In the genomic region with DNA sequence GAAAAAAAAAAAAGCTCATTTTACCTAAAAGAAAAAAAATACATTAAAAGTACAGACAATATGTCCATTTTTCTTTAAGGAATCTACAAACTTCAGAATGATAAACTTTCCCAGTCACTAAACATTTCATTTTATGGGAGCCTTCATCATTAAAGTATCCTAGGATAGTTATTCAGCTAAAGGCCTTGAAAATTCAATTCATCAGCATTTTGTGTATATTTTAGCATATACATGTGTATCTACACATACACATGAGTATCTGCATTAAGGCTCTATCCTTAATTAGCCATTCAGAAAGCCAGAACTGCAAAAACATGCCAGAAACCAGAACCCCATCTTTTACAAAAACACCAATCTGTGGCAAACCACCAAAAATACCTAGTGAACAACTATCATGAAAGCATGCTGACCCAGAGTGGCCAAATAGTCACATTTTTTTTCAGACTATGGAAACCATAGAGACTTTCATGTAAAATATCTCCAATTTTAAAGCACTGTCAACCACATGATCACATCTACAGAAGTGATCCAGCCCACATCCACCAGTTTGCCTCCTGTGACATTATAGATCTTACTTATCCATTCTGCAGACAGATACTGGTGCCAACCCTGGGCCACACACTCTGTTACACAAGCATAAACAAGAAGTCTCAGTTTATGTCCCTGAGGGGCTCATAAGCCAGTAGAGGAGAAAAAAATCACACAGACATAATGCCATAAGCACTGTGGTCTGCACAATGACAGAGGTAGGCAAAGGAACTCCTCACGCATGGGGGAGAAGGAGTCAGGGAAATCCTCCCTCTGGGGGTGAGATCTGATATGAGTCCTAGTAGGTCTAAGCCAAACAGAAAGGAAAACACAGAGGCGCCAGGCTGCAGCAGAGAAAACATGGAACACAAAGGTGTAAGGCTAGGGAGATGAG, we compare ENCODE assay signal across 1 cellular context.
TF ChIP-seq lines count a peak whose summit lies in the region.

No MANE protein-coding gene starts in this region.

TF ChIP-seq in K562, 482 proteins besides CTCF, POLR2A, EP300 and RAD21 (continued from another document):
- TF ChIP-seq, protein P1, sequence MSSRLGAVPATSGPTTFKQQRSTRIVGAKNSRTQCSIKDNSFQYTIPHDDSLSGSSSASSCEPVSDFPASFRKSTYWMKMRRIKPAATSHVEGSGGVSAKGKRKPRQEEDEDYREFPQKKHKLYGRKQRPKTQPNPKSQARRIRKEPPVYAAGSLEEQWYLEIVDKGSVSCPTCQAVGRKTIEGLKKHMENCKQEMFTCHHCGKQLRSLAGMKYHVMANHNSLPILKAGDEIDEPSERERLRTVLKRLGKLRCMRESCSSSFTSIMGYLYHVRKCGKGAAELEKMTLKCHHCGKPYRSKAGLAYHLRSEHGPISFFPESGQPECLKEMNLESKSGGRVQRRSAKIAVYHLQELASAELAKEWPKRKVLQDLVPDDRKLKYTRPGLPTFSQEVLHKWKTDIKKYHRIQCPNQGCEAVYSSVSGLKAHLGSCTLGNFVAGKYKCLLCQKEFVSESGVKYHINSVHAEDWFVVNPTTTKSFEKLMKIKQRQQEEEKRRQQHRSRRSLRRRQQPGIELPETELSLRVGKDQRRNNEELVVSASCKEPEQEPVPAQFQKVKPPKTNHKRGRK (tag; IDR thresholded peaks at IDR 0.05): no peak
- TF ChIP-seq, protein P2, sequence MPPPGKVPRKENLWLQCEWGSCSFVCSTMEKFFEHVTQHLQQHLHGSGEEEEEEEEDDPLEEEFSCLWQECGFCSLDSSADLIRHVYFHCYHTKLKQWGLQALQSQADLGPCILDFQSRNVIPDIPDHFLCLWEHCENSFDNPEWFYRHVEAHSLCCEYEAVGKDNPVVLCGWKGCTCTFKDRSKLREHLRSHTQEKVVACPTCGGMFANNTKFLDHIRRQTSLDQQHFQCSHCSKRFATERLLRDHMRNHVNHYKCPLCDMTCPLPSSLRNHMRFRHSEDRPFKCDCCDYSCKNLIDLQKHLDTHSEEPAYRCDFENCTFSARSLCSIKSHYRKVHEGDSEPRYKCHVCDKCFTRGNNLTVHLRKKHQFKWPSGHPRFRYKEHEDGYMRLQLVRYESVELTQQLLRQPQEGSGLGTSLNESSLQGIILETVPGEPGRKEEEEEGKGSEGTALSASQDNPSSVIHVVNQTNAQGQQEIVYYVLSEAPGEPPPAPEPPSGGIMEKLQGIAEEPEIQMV (tag; conservative IDR thresholded peaks at IDR 0.05; ENCODE audit: low read depth): no peak
- 0 out of 2 replicates have a peak, but pooled peaks have one; percentile 43 for TF ChIP-seq SMARCE1 (IDR thresholded peaks at IDR 0.05)
- no peak for TF ChIP-seq NFIX (CRISPR knock-in tag; IDR thresholded peaks at IDR 0.05; ENCODE audit: low read depth)
- TF ChIP-seq SIRT6 (IDR thresholded peaks at IDR 0.05; ENCODE audit: low read depth, low read length): no peak
- no peak for TF ChIP-seq KLF10 (CRISPR knock-in tag; IDR thresholded peaks at IDR 0.05)
- no peak for TF ChIP-seq YBX1 (IDR thresholded peaks at IDR 0.05)
- TF ChIP-seq ARID2 (IDR thresholded peaks at IDR 0.05): no peak
- TF ChIP-seq, protein P3, sequence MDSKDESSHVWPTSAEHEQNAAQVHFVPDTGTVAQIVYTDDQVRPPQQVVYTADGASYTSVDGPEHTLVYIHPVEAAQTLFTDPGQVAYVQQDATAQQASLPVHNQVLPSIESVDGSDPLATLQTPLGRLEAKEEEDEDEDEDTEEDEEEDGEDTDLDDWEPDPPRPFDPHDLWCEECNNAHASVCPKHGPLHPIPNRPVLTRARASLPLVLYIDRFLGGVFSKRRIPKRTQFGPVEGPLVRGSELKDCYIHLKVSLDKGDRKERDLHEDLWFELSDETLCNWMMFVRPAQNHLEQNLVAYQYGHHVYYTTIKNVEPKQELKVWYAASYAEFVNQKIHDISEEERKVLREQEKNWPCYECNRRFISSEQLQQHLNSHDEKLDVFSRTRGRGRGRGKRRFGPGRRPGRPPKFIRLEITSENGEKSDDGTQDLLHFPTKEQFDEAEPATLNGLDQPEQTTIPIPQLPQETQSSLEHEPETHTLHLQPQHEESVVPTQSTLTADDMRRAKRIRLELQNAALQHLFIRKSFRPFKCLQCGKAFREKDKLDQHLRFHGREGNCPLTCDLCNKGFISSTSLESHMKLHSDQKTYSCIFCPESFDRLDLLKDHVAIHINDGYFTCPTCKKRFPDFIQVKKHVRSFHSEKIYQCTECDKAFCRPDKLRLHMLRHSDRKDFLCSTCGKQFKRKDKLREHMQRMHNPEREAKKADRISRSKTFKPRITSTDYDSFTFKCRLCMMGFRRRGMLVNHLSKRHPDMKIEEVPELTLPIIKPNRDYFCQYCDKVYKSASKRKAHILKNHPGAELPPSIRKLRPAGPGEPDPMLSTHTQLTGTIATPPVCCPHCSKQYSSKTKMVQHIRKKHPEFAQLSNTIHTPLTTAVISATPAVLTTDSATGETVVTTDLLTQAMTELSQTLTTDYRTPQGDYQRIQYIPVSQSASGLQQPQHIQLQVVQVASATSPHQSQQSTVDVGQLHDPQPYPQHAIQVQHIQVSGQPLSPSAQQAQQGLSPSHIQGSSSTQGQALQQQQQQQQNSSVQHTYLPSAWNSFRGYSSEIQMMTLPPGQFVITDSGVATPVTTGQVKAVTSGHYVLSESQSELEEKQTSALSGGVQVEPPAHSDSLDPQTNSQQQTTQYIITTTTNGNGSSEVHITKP (IDR thresholded peaks at IDR 0.05; ENCODE audit: partially characterized antibody): peak; percentile 35
